ENCODE assay signal across 18 cellular contexts in the genomic region with DNA sequence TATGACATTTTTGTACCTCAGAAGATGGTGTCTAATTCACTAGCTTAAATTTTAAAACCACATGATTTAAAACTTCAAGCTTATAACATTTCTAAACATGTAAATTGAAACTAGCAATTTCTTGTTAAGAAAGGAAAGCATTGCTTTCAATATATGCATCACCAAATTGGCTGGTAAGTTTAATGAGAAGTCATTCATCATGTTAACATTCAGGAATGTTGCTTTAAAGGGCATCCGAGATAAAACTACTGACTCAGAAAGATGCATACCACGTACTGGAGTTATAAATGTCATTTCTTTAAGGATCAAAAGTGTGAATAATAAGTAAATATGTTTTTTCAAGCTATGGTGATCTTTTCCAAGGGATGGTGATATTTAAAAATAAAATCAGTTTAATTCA.
DNase-seq lines count a peak whose midpoint lies in the region; ATAC-seq, FAIRE-seq and TF ChIP-seq lines count a peak whose summit lies in the region.
"Had no signal": no experiment of that assay in that cellular context is flagged by ENCODE, and none has a peak within 500 bp of the region (broad histone marks: within the 10 kb centered on the region; RNA-seq: fewer than 3 reads in every experiment).

No MANE protein-coding gene starts in this region.

- H3K9ac ChIP-seq in PC-3 (ENCODE audit: low read length) (no peak overlapping the region), smooth muscle cell (ENCODE audit: low read depth) (no peak overlapping the region)

- 17% methylated on average over 2 of the region's 2 CpGs for WGBS in smooth muscle cell (ENCODE audit: low lambda C conversion rate)
- 21 to 41% methylated on average over 2 of the region's 2 CpGs for WGBS in lower leg skin, 2 donors

- intact Hi-C loops in PC-3 (cut with micrococcal nuclease) (no loop called here), lower leg skin (cut with DNase I; ENCODE audit: low total_unique reads) (no loop called here), Right ventricle myocardium superior (cut with DNase I) (no loop called here)

- H3K4me1 ChIP-seq in PC-3 (ENCODE audit: insufficient read depth, low read length) (no peaks in the 10 kb centered on the region), smooth muscle cell (ENCODE audit: low read depth) (no peaks in the 10 kb centered on the region)
- H3K4me1 ChIP-seq: BE2C, Caco-2 had no signal

- H2AFZ ChIP-seq in PC-3 (ENCODE audit: low read length) (no peak overlapping the region), smooth muscle cell (ENCODE audit: low read depth) (no peak overlapping the region)

- H3K4me3 ChIP-seq in PC-3 (ENCODE audit: low read length): no peak overlapping the region
- no peak overlapping the region for H3K4me3 ChIP-seq in smooth muscle cell
- no peak overlapping the region for H3K4me3 ChIP-seq in lower leg skin (ENCODE audit: low read depth, poor library complexity, severe bottlenecking)

- POLR2A ChIA-PET in PC-3 (lab: Charles Lee; ENCODE audit: unreplicated experiment): interaction anchor here (0.6 kb wide), 1 partner anchor 19 kb away, joined by 4 read pairs; no protein-coding TSS in a partner anchor

- H3K27ac ChIP-seq in PC-3 (ENCODE audit: low read length) (no peak overlapping the region), smooth muscle cell (ENCODE audit: low read depth) (no peak overlapping the region)

- H3K27me3 ChIP-seq in PC-3 (ENCODE audit: low read length) (no peaks in the 10 kb centered on the region), smooth muscle cell (ENCODE audit: low read depth) (no peaks in the 10 kb centered on the region)
- H3K27me3 ChIP-seq: BE2C had no signal

- FAIRE-seq in HTR-8/SVneo (lab: Jason Lieb, UNC): no peak
- FAIRE-seq: A204.1, D721Med, H1 had no signal

- H3K36me3 ChIP-seq in PC-3 (ENCODE audit: low read depth, low read length): no peaks in the 10 kb centered on the region
- H3K36me3 ChIP-seq in smooth muscle cell (ENCODE audit: low read depth): no peaks in the 10 kb centered on the region
- H3K36me3 ChIP-seq: BE2C had no signal

- ATAC-seq in PC-3: no peak
- ATAC-seq in Right ventricle myocardium superior (ENCODE audit: poor library complexity): no peak
- no peak for ATAC-seq in GM18505 (IDR thresholded peaks at IDR 0.05; ENCODE audit: unreplicated experiment)

- DNase-seq in HTR-8/SVneo (ENCODE audit: insufficient read length, low spot score) (peak; percentile 2), PC-3 (peak; percentile 3), astrocyte of the hippocampus (ENCODE audit: low read depth, low spot score) (peak; percentile 19), smooth muscle cell (lab: John Stamatoyannopoulos, UW; ENCODE audit: unreplicated experiment) (no peak), lower leg skin (ENCODE audit: low spot score in 2 of 2) (no peak), Right ventricle myocardium superior (no peak)
- DNase-seq: ACHN; BE2C; C1 segment of cervical spinal cord; Caco-2; CD4-positive, CD25-positive, alpha-beta regulatory T cell; CD8-positive, alpha-beta memory T cell; GF-D8; H9 had no signal

- H3F3A ChIP-seq in PC-3 (ENCODE audit: low read length, unreplicated experiment) (no peaks in the 10 kb centered on the region), smooth muscle cell (ENCODE audit: low read depth) (no peaks in the 10 kb centered on the region)

- H3K9me2 ChIP-seq in PC-3 (replicated peaks; ENCODE audit: low read length): no peaks in the 10 kb centered on the region

- no peaks in the 10 kb centered on the region for H3K79me2 ChIP-seq in PC-3 (ENCODE audit: low read length)
- no peaks in the 10 kb centered on the region for H3K79me2 ChIP-seq in smooth muscle cell (ENCODE audit: low read depth)

- H3K4me2 ChIP-seq in PC-3 (ENCODE audit: low read length): no peak overlapping the region
- peak overlapping the region; percentile 18 for H3K4me2 ChIP-seq in smooth muscle cell

- H3K9me3 ChIP-seq in PC-3 (ENCODE audit: low read length) (no peaks in the 10 kb centered on the region), smooth muscle cell (replicated peaks; ENCODE audit: low read depth) (no peaks in the 10 kb centered on the region)
- H3K9me3 ChIP-seq: BE2C, Caco-2 had no signal

- TF ChIP-seq POLR2A in lower leg skin (IDR thresholded peaks at IDR 0.05): no peak
- TF ChIP-seq POLR2A in GM18505 (IDR thresholded peaks at IDR 0.05; ENCODE audit: borderline replicate concordance, extremely low read depth, insufficient read depth, insufficient read length): no peak

- no TSS peak for BruUV-seq in PC-3 (replicated peaks; lab: Mats Ljungman, UMichigan)

- CTCF ChIA-PET in PC-3 (lab: Charles Lee): no interaction called here

- TF ChIP-seq CTCF in PC-3 (conservative IDR thresholded peaks at IDR 0.05; ENCODE audit: low read depth, low read length) (no peak), smooth muscle cell (IDR thresholded peaks at IDR 0.05; ENCODE audit: borderline replicate concordance, insufficient read depth, poor library complexity, severe bottlenecking) (no peak), lower leg skin (IDR thresholded peaks at IDR 0.05) (no peak)

- H4K20me1 ChIP-seq in PC-3 (ENCODE audit: low read length) (no peaks in the 10 kb centered on the region), smooth muscle cell (ENCODE audit: low read depth) (no peaks in the 10 kb centered on the region)

Comparison
In these comparisons a context has a peak if more than half of its experiments do, and no peak if none do; other contexts are left out.
1. DNase-seq: peak in HTR-8/SVneo (single experiment), PC-3 (single experiment) and astrocyte of the hippocampus (single experiment); none in smooth muscle cell (single experiment), lower leg skin (0 of 2) and Right ventricle myocardium superior (single experiment).